ENCODE assay signal across 1 cellular context in the genomic region with DNA sequence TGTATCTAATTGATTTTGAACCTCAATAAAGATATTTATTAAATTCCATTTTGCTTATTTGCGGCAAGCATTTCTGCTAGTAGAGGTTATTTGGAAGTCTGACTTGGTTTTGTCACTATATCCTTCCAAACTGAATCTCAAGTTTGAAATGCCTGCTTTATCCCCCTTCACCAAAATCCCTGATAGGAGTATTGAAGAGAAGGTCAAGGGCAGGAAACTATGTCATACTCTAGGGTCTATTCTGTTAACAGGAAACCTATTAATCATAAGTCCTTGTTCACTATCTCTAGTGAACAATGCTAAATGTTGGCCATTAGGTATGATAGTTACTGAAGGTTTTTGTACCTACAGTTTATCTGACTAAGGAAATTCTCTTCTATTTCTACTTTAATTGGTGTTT.
TF ChIP-seq lines count a peak whose summit lies in the region.

No MANE protein-coding gene starts in this region.

TF ChIP-seq in HCT116, 20 proteins besides CTCF, POLR2A, EP300 and RAD21:
- TF ChIP-seq JUND (IDR thresholded peaks at IDR 0.05) = no peak
- TF ChIP-seq EGR1 (IDR thresholded peaks at IDR 0.05; ENCODE audit: low read depth) = no peak
- no peak for TF ChIP-seq ELF1 (IDR thresholded peaks at IDR 0.05; ENCODE audit: borderline replicate concordance, low read depth)
- no peak for TF ChIP-seq ZNF274 (IDR thresholded peaks at IDR 0.05; ENCODE audit: low read depth, low read length)
